ENCODE assay signal across 16 cellular contexts in genomic region chr1:89715677-89716076, GRCh38.
A peak's percentile ranks its signal among the peaks of the same experiment; 100 is the strongest.
DNase-seq lines count a peak whose midpoint lies in the region; ATAC-seq and TF ChIP-seq lines count a peak whose summit lies in the region.
"Had no signal": no experiment of that assay in that cellular context is flagged by ENCODE, and none has a peak within 500 bp of the region (broad histone marks: within the 10 kb centered on the region; RNA-seq: fewer than 3 reads in every experiment).

No MANE protein-coding gene starts in this region.

- peaks cover 73% of the 10 kb centered on the region for H3K36me3 Mint-ChIP-seq in activated CD4-positive, alpha-beta T cell treated with anti-CD3 and anti-CD28 coated beads, Interleukin-2, amount 10 ng/mL, durations not matched to agents 24 days and 14 days (ENCODE audit: low read depth)
- peaks cover 54% of the 10 kb centered on the region for H3K36me3 Mint-ChIP-seq in activated naive CD4-positive, alpha-beta T cell treated with anti-CD3 and anti-CD28 coated beads, Interleukin-2, amount 50 U/mL, for 24 hours
- peaks cover 71% of the 10 kb centered on the region for H3K36me3 Mint-ChIP-seq in activated naive CD4-positive, alpha-beta T cell treated with anti-CD3 and anti-CD28 coated beads, Interleukin-2, amount 10 ng/mL, durations not matched to agents 7 days and 5 days
- peaks cover 69% of the 10 kb centered on the region for H3K36me3 Mint-ChIP-seq in activated naive CD8-positive, alpha-beta T cell treated with anti-CD3 and anti-CD28 coated beads, Interleukin-2, amount 50 U/mL, for 24 hours (ENCODE audit: low read depth)

- H3K4me1 Mint-ChIP-seq in activated CD4-positive, alpha-beta T cell treated with anti-CD3 and anti-CD28 coated beads, Interleukin-2, amount 10 ng/mL, durations not matched to agents 24 days and 14 days, result peaks cover 54% of the 10 kb centered on the region
- H3K4me1 Mint-ChIP-seq in activated naive CD4-positive, alpha-beta T cell treated with anti-CD3 and anti-CD28 coated beads, Interleukin-2, amount 50 U/mL, for 24 hours, result peaks cover 69% of the 10 kb centered on the region
- peaks cover 39% of the 10 kb centered on the region for H3K4me1 Mint-ChIP-seq in activated naive CD4-positive, alpha-beta T cell treated with anti-CD3 and anti-CD28 coated beads, Interleukin-2, amount 10 ng/mL, durations not matched to agents 7 days and 5 days
- peaks cover 83% of the 10 kb centered on the region for H3K4me1 Mint-ChIP-seq in activated naive CD8-positive, alpha-beta T cell treated with anti-CD3 and anti-CD28 coated beads, Interleukin-2, amount 50 U/mL, for 24 hours

- intact Hi-C loops in activated CD4-positive, alpha-beta T cell treated with anti-CD3 and anti-CD28 coated beads, Interleukin-2, amount 10 ng/mL, durations not matched to agents 24 days and 14 days (cut with micrococcal nuclease), result loop anchor here (5.0 kb wide), 1 partner anchor 43 kb away; no protein-coding TSS in a partner anchor

- H3K27ac Mint-ChIP-seq in activated CD4-positive, alpha-beta T cell treated with anti-CD3 and anti-CD28 coated beads, Interleukin-2, amount 10 ng/mL, durations not matched to agents 24 days and 14 days, result peak overlapping the region; percentile 20
- H3K27ac Mint-ChIP-seq in activated naive CD4-positive, alpha-beta T cell treated with anti-CD3 and anti-CD28 coated beads, Interleukin-2, amount 50 U/mL, for 24 hours, result peak overlapping the region; percentile 62
- H3K27ac Mint-ChIP-seq in activated naive CD4-positive, alpha-beta T cell treated with anti-CD3 and anti-CD28 coated beads, Interleukin-2, amount 10 ng/mL, durations not matched to agents 7 days and 5 days, result no peak overlapping the region
- peak overlapping the region; percentile 99 for H3K27ac Mint-ChIP-seq in activated naive CD8-positive, alpha-beta T cell treated with anti-CD3 and anti-CD28 coated beads, Interleukin-2, amount 50 U/mL, for 24 hours

- no peaks in the 10 kb centered on the region for H3K9me3 Mint-ChIP-seq in activated CD4-positive, alpha-beta T cell treated with anti-CD3 and anti-CD28 coated beads, Interleukin-2, amount 10 ng/mL, durations not matched to agents 24 days and 14 days
- no peaks in the 10 kb centered on the region for H3K9me3 Mint-ChIP-seq in activated naive CD4-positive, alpha-beta T cell treated with anti-CD3 and anti-CD28 coated beads, Interleukin-2, amount 50 U/mL, for 24 hours
- H3K9me3 Mint-ChIP-seq in activated naive CD4-positive, alpha-beta T cell treated with anti-CD3 and anti-CD28 coated beads, Interleukin-2, amount 10 ng/mL, durations not matched to agents 7 days and 5 days, result no peaks in the 10 kb centered on the region
- no peaks in the 10 kb centered on the region for H3K9me3 Mint-ChIP-seq in activated naive CD8-positive, alpha-beta T cell treated with anti-CD3 and anti-CD28 coated beads, Interleukin-2, amount 50 U/mL, for 24 hours

- no peak for DNase-seq in activated CD4-positive, alpha-beta T cell treated with anti-CD3 and anti-CD28 coated beads, Interleukin-2, amount 10 ng/mL, durations not matched to agents 24 days and 14 days
- no peak for DNase-seq in activated CD4-positive, alpha-beta T cell treated with anti-CD3 and anti-CD28 coated beads, Interleukin-2, amount 50 U/mL, for 4 hours
- no peak for DNase-seq in activated naive CD4-positive, alpha-beta T cell treated with anti-CD3 and anti-CD28 coated beads, Interleukin-2, amount 10 ng/mL, durations not matched to agents 7 days and 5 days
- no peak for DNase-seq in activated naive CD8-positive, alpha-beta T cell treated with anti-CD3 and anti-CD28 coated beads, Interleukin-2, amount 50 U/mL, for 24 hours
- DNase-seq in ecto neural progenitor cell (ENCODE audit: low spot score), result no peak
- DNase-seq: ACHN; C1 segment of cervical spinal cord; CD4-positive, alpha-beta memory T cell; COR-L47; DMS153; DMS79 treated with DMSO at 0.1 percent for 48 hours; EL; GDM1 had no signal

- H3K27me3 Mint-ChIP-seq in activated CD4-positive, alpha-beta T cell treated with anti-CD3 and anti-CD28 coated beads, Interleukin-2, amount 10 ng/mL, durations not matched to agents 24 days and 14 days, result no peaks in the 10 kb centered on the region
- no peaks in the 10 kb centered on the region for H3K27me3 Mint-ChIP-seq in activated naive CD4-positive, alpha-beta T cell treated with anti-CD3 and anti-CD28 coated beads, Interleukin-2, amount 50 U/mL, for 24 hours
- no peaks in the 10 kb centered on the region for H3K27me3 Mint-ChIP-seq in activated naive CD4-positive, alpha-beta T cell treated with anti-CD3 and anti-CD28 coated beads, Interleukin-2, amount 10 ng/mL, durations not matched to agents 7 days and 5 days
- no peaks in the 10 kb centered on the region for H3K27me3 Mint-ChIP-seq in activated naive CD8-positive, alpha-beta T cell treated with anti-CD3 and anti-CD28 coated beads, Interleukin-2, amount 50 U/mL, for 24 hours
- H3K27me3 Mint-ChIP-seq: CD4-positive, alpha-beta memory T cell had no signal

- CTCF ChIA-PET in activated naive CD4-positive, alpha-beta T cell treated with anti-CD3 and anti-CD28 coated beads, Interleukin-2, amount 10 ng/mL, durations not matched to agents 7 days and 5 days (lab: Charles Lee), result interaction anchor here (1.6 kb wide), 1 partner anchor 47 kb away, joined by 6 read pairs; no protein-coding TSS in a partner anchor

- no peak; the same call in 2 of the 3 replicates for ATAC-seq in SK-N-SH treated with all-trans-retinoic acid at 6 μM for 48 hours
- ATAC-seq in activated naive CD8-positive, alpha-beta T cell treated with anti-CD3 and anti-CD28 coated beads, Interleukin-2, amount 50 U/mL, for 24 hours, result no peak
- ATAC-seq in GM21390 (IDR thresholded peaks at IDR 0.05; ENCODE audit: unreplicated experiment), result no peak

- no peak overlapping the region for H3K4me3 Mint-ChIP-seq in activated CD4-positive, alpha-beta T cell treated with anti-CD3 and anti-CD28 coated beads, Interleukin-2, amount 10 ng/mL, durations not matched to agents 24 days and 14 days
- H3K4me3 Mint-ChIP-seq in activated naive CD4-positive, alpha-beta T cell treated with anti-CD3 and anti-CD28 coated beads, Interleukin-2, amount 50 U/mL, for 24 hours, result no peak overlapping the region
- H3K4me3 Mint-ChIP-seq in activated naive CD4-positive, alpha-beta T cell treated with anti-CD3 and anti-CD28 coated beads, Interleukin-2, amount 10 ng/mL, durations not matched to agents 7 days and 5 days, result no peak overlapping the region
- H3K4me3 Mint-ChIP-seq in activated naive CD8-positive, alpha-beta T cell treated with anti-CD3 and anti-CD28 coated beads, Interleukin-2, amount 50 U/mL, for 24 hours, result no peak overlapping the region
- H3K4me3 Mint-ChIP-seq: CD4-positive, alpha-beta memory T cell had no signal

TF ChIP-seq in SK-N-SH treated with all-trans-retinoic acid at 6 μM for 48 hours, 23 proteins besides CTCF, POLR2A, EP300 and RAD21:
- TF ChIP-seq ISL1 (CRISPR knock-in tag; IDR thresholded peaks at IDR 0.05) (peak; percentile 40; the same call in 1 of the 2 replicates), GLIS3 (CRISPR knock-in tag; IDR thresholded peaks at IDR 0.05) (no peak), TCF4 (CRISPR knock-in tag; IDR thresholded peaks at IDR 0.05; ENCODE audit: borderline replicate concordance) (peak; percentile 82)
TF ChIP-seq in SK-N-SH treated with all-trans-retinoic acid at 6 μM for 48 hours: peak in this region for 2.
